22 cellular contexts compared by ENCODE assay signal in the genomic region with DNA sequence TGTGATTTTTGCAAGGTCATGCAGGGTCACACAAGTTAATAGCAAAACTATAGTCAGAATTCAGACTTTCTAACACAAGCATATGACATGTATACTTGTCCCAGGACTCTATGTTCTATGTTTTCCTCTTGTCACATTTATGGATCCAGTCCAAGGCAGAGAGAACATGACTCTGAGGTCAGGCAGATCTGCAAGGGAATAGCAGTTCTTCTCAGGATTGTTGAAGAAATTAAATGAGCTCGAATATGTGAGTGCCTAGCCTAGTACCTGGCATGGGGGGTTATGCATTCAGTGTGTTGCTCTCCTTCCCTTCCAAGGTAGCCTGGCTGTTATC. TPM values are rescaled to one million over a fixed set of nuclear protein-coding genes. Genes with fewer than 3 reads are reported as not detected.
A peak's percentile ranks its signal among the peaks of the same experiment; 100 is the strongest.
DNase-seq lines count a peak whose midpoint lies in the region; ATAC-seq, FAIRE-seq and TF ChIP-seq lines count a peak whose summit lies in the region.
"Had no signal": no experiment of that assay in that cellular context is flagged by ENCODE, and none has a peak within 500 bp of the region (broad histone marks: within the 10 kb centered on the region; RNA-seq: fewer than 3 reads in every experiment).

No MANE protein-coding gene starts in this region.

- no peaks in the 10 kb centered on the region for H3K9me3 ChIP-seq in Loucy (ENCODE audit: insufficient read depth, low read depth, low read length)
- H3K9me3 ChIP-seq in spleen, result no peaks in the 10 kb centered on the region
- H3K9me3 ChIP-seq: colonic mucosa, tibial artery had no signal

- peak overlapping the region; percentile 46 for H3K9ac ChIP-seq in Loucy (ENCODE audit: low read depth, low read length, poor library complexity, severe bottlenecking)

- H3K9me2 ChIP-seq in Loucy (replicated peaks; ENCODE audit: low read depth, low read length), result no peaks in the 10 kb centered on the region

- H3K27ac ChIP-seq in brain microvascular endothelial cell (peak overlapping the region; percentile 45), spleen (peak overlapping the region in 5 of 8 donors; percentile 7 to 72 (median 62))
- H3K27ac ChIP-seq: colonic mucosa, tibial artery had no signal

- no peak overlapping the region for H2AFZ ChIP-seq in Loucy (ENCODE audit: low read length)

- no peak for DNase-seq in brain microvascular endothelial cell
- DNase-seq in left ventricle myocardium superior, result no peak
- no peak for DNase-seq in spleen
- DNase-seq in GM19239 (ENCODE audit: insufficient read length, low spot score), result no peak
- no peak for DNase-seq in GM12892 (ENCODE audit: insufficient read length)
- no peak for DNase-seq in stimulated activated CD4-positive, alpha-beta T cell treated with anti-CD3 and anti-CD28 coated beads, Interleukin-2, amount 100 ng/mL, for 24 hours
- DNase-seq: activated T-cell treated with anti-CD3 and anti-CD28 coated beads, Interleukin-2, amount 50 U/mL, for 48 hours; AML-193; colonic mucosa; COR-L47; hippocampal formation; NCI-H1105; NCI-H2029 treated with DMSO at 0.1 percent for 48 hours; NK-92 treated with Interleukin-12 subunit alpha and Interleukin-12 subunit beta, amount 100 ng/mL, for 24 hours; stimulated activated naive CD4-positive, alpha-beta T cell treated with Interleukin-2 at 50 U/mL for 16 hours had no signal

- no peak for TF ChIP-seq POLR2A in spleen (IDR thresholded peaks at IDR 0.05)
- no peak for TF ChIP-seq POLR2A in GM12892 (IDR thresholded peaks at IDR 0.05; ENCODE audit: low read depth, low read length)

- H3K36me3 ChIP-seq in Loucy (ENCODE audit: insufficient read depth, low read length) (no peaks in the 10 kb centered on the region), brain microvascular endothelial cell (replicated peaks) (no peaks in the 10 kb centered on the region), spleen (no peaks in the 10 kb centered on the region)
- H3K36me3 ChIP-seq: colonic mucosa, tibial artery had no signal

- H3K4me1 ChIP-seq in Loucy (ENCODE audit: insufficient read depth, low read length, poor library complexity, severe bottlenecking) (peaks cover 38% of the 10 kb centered on the region), spleen (peaks cover 0 to 56% (median 10%) of the 10 kb centered on the region in 6 donors)
- H3K4me1 ChIP-seq: colonic mucosa had no signal

- WGBS in spleen, 5 donors, result 29 to 68% (median 49%) methylated on average over 1 of the region's 1 CpG

- H3F3A ChIP-seq in Loucy (ENCODE audit: low read depth), result no peaks in the 10 kb centered on the region

- FAIRE-seq in GM19239 (lab: Jason Lieb, UNC), result no peak
- no peak for FAIRE-seq in GM12892 (lab: Jason Lieb, UNC)
- FAIRE-seq: islet of Langerhans had no signal

- H3K4me3 ChIP-seq in Loucy (ENCODE audit: low read length, poor library complexity, severe bottlenecking), result no peak overlapping the region
- H3K4me3 ChIP-seq in brain microvascular endothelial cell (ENCODE audit: low read depth, low read length), result no peak overlapping the region
- H3K4me3 ChIP-seq in spleen, result no peak overlapping the region
- H3K4me3 ChIP-seq: colonic mucosa, tibial artery had no signal

- ATAC-seq in left ventricle myocardium superior, result peak; percentile 88
- ATAC-seq: activated CD4-positive, CD25-positive, alpha-beta regulatory T cell treated with anti-CD3 and anti-CD28 coated beads, Interleukin-2, amount 50 U/mL, for 24 hours had no signal

- in situ Hi-C loops in brain microvascular endothelial cell (cut with HindIII; ENCODE audit: low pct_ligation_motif_present, low sequenced_read_pairs), result no loop called here

- no peaks in the 10 kb centered on the region for H3K79me2 ChIP-seq in Loucy (ENCODE audit: insufficient read depth, low read length)

- no peak overlapping the region for H3K4me2 ChIP-seq in Loucy (ENCODE audit: low read depth, low read length, poor library complexity, severe bottlenecking)

- TF ChIP-seq CTCF in Loucy (conservative IDR thresholded peaks at IDR 0.05; ENCODE audit: low read length) (no peak), brain microvascular endothelial cell (IDR thresholded peaks at IDR 0.05; ENCODE audit: low read depth, low read length, missing control alignments) (no peak), spleen (IDR thresholded peaks at IDR 0.05 in 8 of 11, conservative IDR thresholded peaks at IDR 0.05 in 3 of 11) (no peak)

- H3K27me3 ChIP-seq in Loucy (ENCODE audit: insufficient read depth, low read length, poor library complexity, severe bottlenecking), result no peaks in the 10 kb centered on the region
- H3K27me3 ChIP-seq in brain microvascular endothelial cell (replicated peaks), result no peaks in the 10 kb centered on the region
- H3K27me3 ChIP-seq in spleen (replicated peaks in 1 of 7), result peaks cover 0 to 9% (median 0%) of the 10 kb centered on the region in 7 donors
- H3K27me3 ChIP-seq: colonic mucosa, tibial artery had no signal

- intact Hi-C loops in left ventricle myocardium superior (cut with micrococcal nuclease), result no loop called here
- intact Hi-C loops in spleen (cut with DNase I; ENCODE audit: low total_unique reads), result no loop called here

- H4K20me1 ChIP-seq in Loucy (ENCODE audit: insufficient read depth, low read length, poor library complexity, severe bottlenecking), result no peaks in the 10 kb centered on the region

RNA-seq across cellular contexts. Expression of a gene that starts 9.5 kb away (rescaled TPM):
- total RNA-seq in left ventricle myocardium superior (not detected), spleen (not detected)
- not detected for polyA plus RNA-seq in spleen
- polyA plus RNA-seq in GM12892 (2012; ENCODE audit: missing spikeins), result not detected
- total RNA-seq: activated naive CD4-positive, alpha-beta T cell treated with anti-CD3 and anti-CD28 coated beads for 36 hours; colonic mucosa; natural killer cell treated with Interleukin-12 subunit alpha and Interleukin-12 subunit beta and Interleukin-15 and Interleukin-18, amount 100 ng/mL, for 72 hours; skeletal muscle tissue had no signal

RNA-seq across cellular contexts. Expression of a gene that starts 53.3 kb away (rescaled TPM):
- total RNA-seq in left ventricle myocardium superior (0.02 TPM), spleen (1 to 10 TPM; 1.2 to 9.6 (median 4.5) TPM)
- polyA plus RNA-seq in spleen, result under 1 TPM; 0.24 to 0.99 (median 0.42) TPM
- 0.06 TPM for polyA plus RNA-seq in GM12892 (2012; ENCODE audit: missing spikeins)
- total RNA-seq: activated naive CD4-positive, alpha-beta T cell treated with anti-CD3 and anti-CD28 coated beads for 36 hours; colonic mucosa; skeletal muscle tissue had no signal

RNA-seq across cellular contexts. Expression of a gene that starts 55.5 kb away (rescaled TPM):
- total RNA-seq in left ventricle myocardium superior, result not detected
- not detected for total RNA-seq in spleen
- polyA plus RNA-seq in spleen, result under 1 TPM in 1 of 3 donors, not detected in 2; under 0.01 TPM
- 0.02 TPM for polyA plus RNA-seq in GM12892 (2012; ENCODE audit: missing spikeins)
- total RNA-seq: activated naive CD4-positive, alpha-beta T cell treated with anti-CD3 and anti-CD28 coated beads for 36 hours; colonic mucosa; natural killer cell treated with Interleukin-12 subunit alpha and Interleukin-12 subunit beta and Interleukin-15 and Interleukin-18, amount 100 ng/mL, for 72 hours; skeletal muscle tissue had no signal
